ENCODE assay signal across 8 cellular contexts in the genomic region with DNA sequence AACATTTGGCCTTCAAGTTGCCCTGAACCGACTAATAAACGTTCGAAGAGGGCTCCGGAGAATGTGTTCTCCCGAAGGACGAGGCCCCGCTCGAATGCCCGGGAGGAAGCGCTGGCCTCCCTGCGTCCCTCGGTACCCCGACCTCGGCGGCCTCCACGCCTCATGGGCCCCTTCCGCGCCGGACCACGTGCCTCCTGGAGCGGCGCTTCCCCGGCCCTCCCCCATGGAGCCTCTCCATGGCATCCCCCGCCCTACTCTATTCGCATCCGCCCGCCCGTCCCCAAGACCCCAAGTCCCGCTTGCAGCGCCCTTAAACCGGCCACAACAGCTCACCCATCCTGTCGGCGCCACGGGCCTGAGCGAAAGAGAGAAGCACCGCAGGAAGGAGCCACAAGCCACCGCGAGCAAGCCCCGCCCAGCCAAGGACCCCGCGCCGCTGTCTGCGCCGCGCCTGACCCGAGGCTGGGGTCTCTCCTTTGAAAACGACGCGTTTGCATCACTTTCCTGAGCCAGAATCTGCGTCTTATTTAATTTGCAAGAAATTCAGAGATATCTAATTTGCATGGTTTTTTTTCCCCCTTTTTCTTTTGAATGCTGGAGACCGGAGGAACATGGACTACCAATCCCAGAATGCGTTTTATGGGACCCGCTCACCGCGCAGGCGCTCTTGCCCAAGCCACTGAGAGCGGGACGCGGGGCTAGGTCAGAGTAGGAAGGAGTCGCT.
A peak's percentile ranks its signal among the peaks of the same experiment; 100 is the strongest.
DNase-seq lines count a peak whose midpoint lies in the region; ATAC-seq lines count a peak whose summit lies in the region.

RPS23 (minus strand) TSS at position 368 of the 724 bp plus-strand sequence; CDS start at position 337, 31 bp downstream.

- DNase-seq in AG08395 (ENCODE audit: low spot score) = peak; percentile 96
- peak; percentile 83 for DNase-seq in NCI-H226
- DNase-seq in activated CD4-positive, CD25-positive, alpha-beta regulatory T cell (lab: John Stamatoyannopoulos, UW) = peak; percentile 68 to 81 (median 75)
- DNase-seq in central memory CD4-positive, alpha-beta T cell = peak; percentile 85
- peak; percentile 96 for DNase-seq in islet precursor cell
- DNase-seq in stimulated activated CD4-positive, alpha-beta T cell treated with anti-CD3 and anti-CD28 coated beads, Interleukin-12 subunit alpha, Interleukin-12 subunit beta, amount 100 ng/mL, for 48 hours (ENCODE audit: low read depth in 2 of 3, low spot score in 1 of 3) = peak; percentile 76 to 85 (median 81)

- ATAC-seq in GM18909 (IDR thresholded peaks at IDR 0.05; ENCODE audit: poor library complexity, unreplicated experiment) (peak; percentile 94), HG03175 (IDR thresholded peaks at IDR 0.05; ENCODE audit: unreplicated experiment) (peak; percentile 94)

Comparison
In these comparisons a context has a peak if more than half of its experiments do, and no peak if none do; other contexts are left out.
1. Peak in every context shown above with its lines: DNase-seq and ATAC-seq.